39 cellular contexts compared by ENCODE assay signal in genomic region chr2:152835674-152836073, GRCh38.
"Had no signal": no experiment of that assay in that cellular context is flagged by ENCODE, and none has a peak within 500 bp of the region (broad histone marks: within the 10 kb centered on the region; RNA-seq: fewer than 3 reads in every experiment).

No MANE protein-coding gene starts in this region.

- H3K27ac Mint-ChIP-seq: activated naive CD4-positive, alpha-beta T cell treated with anti-CD3 and anti-CD28 coated beads for 36 hours; activated naive CD4-positive, alpha-beta T cell treated with anti-CD3 and anti-CD28 coated beads, Interleukin-2, amount 10 ng/mL, durations not matched to agents 7 days and 5 days; activated naive CD4-positive, alpha-beta T cell treated with anti-CD3 and anti-CD28 coated beads, Interleukin-2, amount 50 U/mL, for 24 hours; activated naive CD4-positive, alpha-beta T cell treated with anti-CD3 and anti-CD28 coated beads, Interleukin-2, amount 50 U/mL, for 72 hours; activated naive CD8-positive, alpha-beta T cell; activated naive CD8-positive, alpha-beta T cell treated with anti-CD3 and anti-CD28 coated beads for 36 hours; activated naive CD8-positive, alpha-beta T cell treated with anti-CD3 and anti-CD28 coated beads, Interleukin-2, amount 10 ng/mL, durations not matched to agents 7 days and 5 days; activated naive CD8-positive, alpha-beta T cell treated with anti-CD3 and anti-CD28 coated beads, Interleukin-2, amount 50 U/mL, for 24 hours; activated T-cell treated with anti-CD3 and anti-CD28 coated beads, Interleukin-2, amount 50 U/mL, for 24 hours; activated T-cell treated with anti-CD3 and anti-CD28 coated beads, Interleukin-2, amount 50 U/mL, for 72 hours; activated T-helper 1 cell treated with anti-CD3 and anti-CD28 coated beads, Interleukin-12 subunit alpha, Interleukin-12 subunit beta, Interleukin-2, Interleukin-4 antibody, amounts not matched to agents 30 ng/mL and 10 ng/mL and 1 ng/mL, durations not matched to agents 14 hours and 24 hours and 36 hours; activated T-helper 17 cell treated with anti-CD3 and anti-CD28 coated beads, Interleukin-2, amount 50 U/mL, for 72 hours; activated T-helper 2 cell treated with anti-CD3 and anti-CD28 coated beads, Interferon-gamma antibody, Interleukin-2, Interleukin-4, amounts not matched to agents 10 μg/mL and 5 μg/mL and 100 μg/mL, durations not matched to agents 14 hours and 24 hours and 36 hours; brain had no signal

- FAIRE-seq: astrocyte, bronchial epithelial cell had no signal

- DNase-seq: activated effector memory CD4-positive, alpha-beta T cell treated with anti-CD3 and anti-CD28 coated beads, Interleukin-2, amount 50 U/mL, for 16 hours; activated effector memory CD4-positive, alpha-beta T cell treated with Interleukin-2 at 50 U/mL for 16 hours; activated gamma-delta T cell; activated gamma-delta T cell treated with Interleukin-2 at 50 U/mL for 16 hours; activated naive CD4-positive, alpha-beta T cell; activated naive CD4-positive, alpha-beta T cell treated with anti-CD3 and anti-CD28 coated beads for 36 hours; activated naive CD4-positive, alpha-beta T cell treated with anti-CD3 and anti-CD28 coated beads, Interleukin-2, amount 10 ng/mL, durations not matched to agents 7 days and 5 days; activated naive CD4-positive, alpha-beta T cell treated with anti-CD3 and anti-CD28 coated beads, Interleukin-2, amount 50 U/mL, for 16 hours; activated naive CD4-positive, alpha-beta T cell treated with Interleukin-2 at 50 U/mL for 16 hours; activated naive CD8-positive, alpha-beta T cell treated with anti-CD3 and anti-CD28 coated beads for 36 hours; activated naive CD8-positive, alpha-beta T cell treated with anti-CD3 and anti-CD28 coated beads, Interleukin-2, amount 10 ng/mL, durations not matched to agents 7 days and 5 days; activated naive CD8-positive, alpha-beta T cell treated with anti-CD3 and anti-CD28 coated beads, Interleukin-2, amount 50 U/mL, for 24 hours; activated T-cell treated with anti-CD3 and anti-CD28 coated beads, Interleukin-2, amount 50 U/mL, for 24 hours; activated T-cell treated with anti-CD3 and anti-CD28 coated beads, Interleukin-2, amount 50 U/mL, for 4 hours; activated T-cell treated with anti-CD3 and anti-CD28 coated beads, Interleukin-2, amount 50 U/mL, for 48 hours; activated T-cell treated with anti-CD3 and anti-CD28 coated beads, Interleukin-2, amount 50 U/mL, for 72 hours; adrenal gland; amniotic stem cell; amygdala; anterior cingulate cortex; aorta; body of pancreas; brain microvascular endothelial cell; caudate nucleus; central memory CD4-positive, alpha-beta T cell; cerebellar nuclear complex had no signal

- H3K27ac ChIP-seq: adrenal gland, ascending aorta, body of pancreas, brain microvascular endothelial cell, breast epithelium, cardiac muscle cell had no signal

- H3K9me3 ChIP-seq: adrenal gland, ascending aorta, body of pancreas had no signal

- H3K4me1 ChIP-seq: ascending aorta, body of pancreas, breast epithelium had no signal

- H3K36me3 Mint-ChIP-seq: activated naive CD4-positive, alpha-beta T cell treated with anti-CD3 and anti-CD28 coated beads, Interleukin-2, amount 10 ng/mL, durations not matched to agents 7 days and 5 days; activated naive CD4-positive, alpha-beta T cell treated with anti-CD3 and anti-CD28 coated beads, Interleukin-2, amount 50 U/mL, for 24 hours; activated naive CD4-positive, alpha-beta T cell treated with anti-CD3 and anti-CD28 coated beads, Interleukin-2, amount 50 U/mL, for 72 hours; activated naive CD8-positive, alpha-beta T cell; activated naive CD8-positive, alpha-beta T cell treated with anti-CD3 and anti-CD28 coated beads for 36 hours; activated naive CD8-positive, alpha-beta T cell treated with anti-CD3 and anti-CD28 coated beads, Interleukin-2, amount 10 ng/mL, durations not matched to agents 7 days and 5 days; brain had no signal

- H3K4me3 Mint-ChIP-seq: activated naive CD4-positive, alpha-beta T cell treated with anti-CD3 and anti-CD28 coated beads for 36 hours; activated naive CD4-positive, alpha-beta T cell treated with anti-CD3 and anti-CD28 coated beads, Interleukin-2, amount 10 ng/mL, durations not matched to agents 7 days and 5 days; activated naive CD4-positive, alpha-beta T cell treated with anti-CD3 and anti-CD28 coated beads, Interleukin-2, amount 50 U/mL, for 24 hours; activated naive CD8-positive, alpha-beta T cell; activated naive CD8-positive, alpha-beta T cell treated with anti-CD3 and anti-CD28 coated beads for 36 hours; activated naive CD8-positive, alpha-beta T cell treated with anti-CD3 and anti-CD28 coated beads, Interleukin-2, amount 10 ng/mL, durations not matched to agents 7 days and 5 days; activated naive CD8-positive, alpha-beta T cell treated with anti-CD3 and anti-CD28 coated beads, Interleukin-2, amount 50 U/mL, for 24 hours; activated T-cell treated with anti-CD3 and anti-CD28 coated beads, Interleukin-2, amount 50 U/mL, for 24 hours; activated T-cell treated with anti-CD3 and anti-CD28 coated beads, Interleukin-2, amount 50 U/mL, for 4 hours; activated T-cell treated with anti-CD3 and anti-CD28 coated beads, Interleukin-2, amount 50 U/mL, for 72 hours; activated T-helper 1 cell treated with anti-CD3 and anti-CD28 coated beads, Interleukin-12 subunit alpha, Interleukin-12 subunit beta, Interleukin-2, Interleukin-4 antibody, amounts not matched to agents 30 ng/mL and 10 ng/mL and 1 ng/mL, durations not matched to agents 14 hours and 24 hours and 36 hours; activated T-helper 17 cell treated with anti-CD3 and anti-CD28 coated beads, Interleukin-2, amount 50 U/mL, for 72 hours; brain; central memory CD8-positive, alpha-beta T cell had no signal

- H3K9me3 Mint-ChIP-seq: activated naive CD4-positive, alpha-beta T cell treated with anti-CD3 and anti-CD28 coated beads, Interleukin-2, amount 10 ng/mL, durations not matched to agents 7 days and 5 days; activated naive CD4-positive, alpha-beta T cell treated with anti-CD3 and anti-CD28 coated beads, Interleukin-2, amount 50 U/mL, for 72 hours; activated naive CD8-positive, alpha-beta T cell treated with anti-CD3 and anti-CD28 coated beads, Interleukin-2, amount 50 U/mL, for 24 hours; activated T-cell treated with anti-CD3 and anti-CD28 coated beads, Interleukin-2, amount 50 U/mL, for 24 hours; activated T-cell treated with anti-CD3 and anti-CD28 coated beads, Interleukin-2, amount 50 U/mL, for 4 hours; activated T-cell treated with anti-CD3 and anti-CD28 coated beads, Interleukin-2, amount 50 U/mL, for 72 hours; activated T-helper 1 cell treated with anti-CD3 and anti-CD28 coated beads, Interleukin-12 subunit alpha, Interleukin-12 subunit beta, Interleukin-2, Interleukin-4 antibody, amounts not matched to agents 30 ng/mL and 10 ng/mL and 1 ng/mL, durations not matched to agents 14 hours and 24 hours and 36 hours; activated T-helper 17 cell treated with anti-CD3 and anti-CD28 coated beads, Interleukin-2, amount 50 U/mL, for 72 hours; activated T-helper 2 cell treated with anti-CD3 and anti-CD28 coated beads, Interferon-gamma antibody, Interleukin-2, Interleukin-4, amounts not matched to agents 10 μg/mL and 5 μg/mL and 100 μg/mL, durations not matched to agents 14 hours and 24 hours and 36 hours; central memory CD8-positive, alpha-beta T cell had no signal

- H3K27me3 ChIP-seq: adrenal gland, ascending aorta, body of pancreas, brain microvascular endothelial cell, breast epithelium, cardiac muscle cell had no signal

- H3K4me1 Mint-ChIP-seq: activated naive CD4-positive, alpha-beta T cell treated with anti-CD3 and anti-CD28 coated beads, Interleukin-2, amount 10 ng/mL, durations not matched to agents 7 days and 5 days; activated naive CD4-positive, alpha-beta T cell treated with anti-CD3 and anti-CD28 coated beads, Interleukin-2, amount 50 U/mL, for 24 hours; activated naive CD8-positive, alpha-beta T cell treated with anti-CD3 and anti-CD28 coated beads for 36 hours; activated naive CD8-positive, alpha-beta T cell treated with anti-CD3 and anti-CD28 coated beads, Interleukin-2, amount 10 ng/mL, durations not matched to agents 7 days and 5 days; activated naive CD8-positive, alpha-beta T cell treated with anti-CD3 and anti-CD28 coated beads, Interleukin-2, amount 50 U/mL, for 24 hours; activated T-helper 17 cell treated with anti-CD3 and anti-CD28 coated beads, Interleukin-2, amount 50 U/mL, for 72 hours; brain; central memory CD8-positive, alpha-beta T cell had no signal

- ATAC-seq: activated naive CD4-positive, alpha-beta T cell treated with anti-CD3 and anti-CD28 coated beads, Interleukin-2, amount 50 U/mL, for 72 hours; activated naive CD8-positive, alpha-beta T cell treated with anti-CD3 and anti-CD28 coated beads, Interleukin-2, amount 50 U/mL, for 24 hours; activated T-cell treated with anti-CD3 and anti-CD28 coated beads, Interleukin-2, amount 50 U/mL, for 4 hours; activated T-cell treated with anti-CD3 and anti-CD28 coated beads, Interleukin-2, amount 50 U/mL, for 72 hours; activated T-helper 17 cell treated with anti-CD3 and anti-CD28 coated beads, Interleukin-2, amount 50 U/mL, for 72 hours; body of pancreas had no signal

- H3K27me3 Mint-ChIP-seq: activated naive CD4-positive, alpha-beta T cell treated with anti-CD3 and anti-CD28 coated beads, Interleukin-2, amount 10 ng/mL, durations not matched to agents 7 days and 5 days; activated naive CD8-positive, alpha-beta T cell treated with anti-CD3 and anti-CD28 coated beads for 36 hours; activated T-cell treated with anti-CD3 and anti-CD28 coated beads, Interleukin-2, amount 50 U/mL, for 24 hours; brain had no signal

- H3K36me3 ChIP-seq: adrenal gland, ascending aorta, brain microvascular endothelial cell, breast epithelium, cardiac muscle cell had no signal

- H3K4me3 ChIP-seq: adrenal gland, ascending aorta, body of pancreas, breast epithelium, cardiac muscle cell had no signal
